Comparison of ENCODE assay signal across 10 cellular contexts in the genomic region with DNA sequence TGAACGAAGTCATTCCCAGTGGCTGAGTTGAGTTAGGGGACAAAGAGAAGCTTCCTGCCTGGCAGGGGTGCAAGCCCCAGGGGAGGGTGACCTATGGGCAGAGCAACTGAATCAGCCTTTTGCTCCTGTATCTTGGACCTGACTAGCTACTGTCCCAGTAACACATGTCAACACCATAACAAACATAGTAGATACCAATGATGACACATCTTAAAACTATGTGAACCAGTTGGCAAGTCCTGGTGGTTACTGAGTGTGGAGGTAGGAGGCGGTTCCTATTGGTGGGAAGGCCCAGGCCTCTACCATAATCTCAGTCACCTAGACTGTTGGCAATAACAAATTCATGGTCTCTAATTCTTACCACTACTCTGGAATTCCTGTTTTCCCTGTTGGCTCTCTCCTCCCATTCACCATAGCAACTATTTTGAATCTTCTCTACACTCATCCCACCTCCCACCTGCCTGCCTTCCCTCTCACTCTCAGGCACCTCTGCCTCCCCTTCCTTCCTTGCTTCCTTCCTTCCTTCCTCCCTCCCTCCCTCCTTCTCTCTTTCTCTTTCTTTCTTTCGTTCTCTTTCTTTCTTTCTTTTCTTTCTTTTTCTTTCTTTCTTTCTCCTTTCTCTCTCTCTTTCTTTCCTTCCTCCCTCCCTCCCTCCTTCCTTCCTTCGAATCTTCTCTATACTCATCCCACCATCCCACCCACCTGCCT. TPM values are rescaled to one million over a fixed set of nuclear protein-coding genes. Genes with fewer than 3 reads are reported as not detected.
DNase-seq lines count a peak whose midpoint lies in the region; ATAC-seq, FAIRE-seq and TF ChIP-seq lines count a peak whose summit lies in the region.
"Had no signal": no experiment of that assay in that cellular context is flagged by ENCODE, and none has a peak within 500 bp of the region (broad histone marks: within the 10 kb centered on the region; RNA-seq: fewer than 3 reads in every experiment).

No MANE protein-coding gene starts in this region.

- FAIRE-seq in RCC 7860 (lab: Jason Lieb, UNC) (peak; percentile 78), endothelial cell of umbilical vein (lab: Jason Lieb, UNC) (peak; percentile 95), pancreas (lab: Jason Lieb, UNC) (no peak)
- FAIRE-seq: A204.1 had no signal

- no peak overlapping the region for H3K4me2 ChIP-seq in endothelial cell of umbilical vein (ENCODE audit: insufficient read depth, low read length)

- no peaks in the 10 kb centered on the region for H3K79me2 ChIP-seq in endothelial cell of umbilical vein (ENCODE audit: control insufficient read depth, insufficient read depth, low read length)

- 72 to 80% methylated on average over 4 of the region's 4 CpGs for WGBS in pancreas, 2 donors
- WGBS in aorta, 2 donors, result 85 to 87% methylated on average over 4 of the region's 4 CpGs

- H3K36me3 ChIP-seq in endothelial cell of umbilical vein (ENCODE audit: control insufficient read depth in 2 of 2, extremely low read depth in 1 of 2, insufficient read depth in 2 of 2, low read length in 2 of 2), result no peaks in the 10 kb centered on the region
- H3K36me3 ChIP-seq in pancreas, result no peaks in the 10 kb centered on the region
- no peaks in the 10 kb centered on the region for H3K36me3 ChIP-seq in aorta (ENCODE audit: control insufficient read depth in 1 of 2, insufficient read depth in 2 of 2, low read length in 1 of 2)

- POLR2A ChIA-PET in endothelial cell of umbilical vein (lab: Charles Lee), result no interaction called here

- dilution Hi-C loops in endothelial cell of umbilical vein (cut with MboI; ENCODE audit: extremely low pct_ligation_motif_present, low sequenced_read_pairs), result no loop called here

- CTCF ChIA-PET in endothelial cell of umbilical vein (lab: Charles Lee), result no interaction called here

- H3K27ac ChIP-seq in endothelial cell of umbilical vein (ENCODE audit: insufficient read depth, low read depth, low read length), result peak overlapping the region; percentile 45
- H3K27ac ChIP-seq in pancreas, result peak overlapping the region in 2 of 4 donors; percentile 47 to 60
- H3K27ac ChIP-seq in aorta (ENCODE audit: low read depth in 1 of 2, low read length in 2 of 2), result no peak overlapping the region
- H3K27ac ChIP-seq: SK-N-MC had no signal

- TF ChIP-seq CTCF in endothelial cell of umbilical vein (IDR thresholded peaks at IDR 0.05; ENCODE audit: extremely low read depth in 1 of 2, insufficient read depth in 1 of 2, low read depth in 1 of 2, low read length in 2 of 2), result no peak
- no peak for TF ChIP-seq CTCF in pancreas (IDR thresholded peaks at IDR 0.05)

- H3K27me3 ChIP-seq in endothelial cell of umbilical vein (ENCODE audit: control insufficient read depth in 2 of 2, insufficient read depth in 2 of 2, low read length in 2 of 2), result no peaks in the 10 kb centered on the region
- no peaks in the 10 kb centered on the region for H3K27me3 ChIP-seq in pancreas
- no peaks in the 10 kb centered on the region for H3K27me3 ChIP-seq in aorta (ENCODE audit: control insufficient read depth in 1 of 2, insufficient read depth in 2 of 2, low read length in 1 of 2)

- H4K20me1 ChIP-seq in endothelial cell of umbilical vein (replicated peaks; ENCODE audit: control insufficient read depth, extremely low read depth, insufficient read depth, low read length), result no peaks in the 10 kb centered on the region

- no peak overlapping the region for H3K4me3 ChIP-seq in endothelial cell of umbilical vein (replicated peaks in 1 of 3; ENCODE audit: insufficient read depth in 1 of 3, low read depth in 1 of 3, low read length in 3 of 3)
- no peak overlapping the region for H3K4me3 ChIP-seq in pancreas
- no peak overlapping the region for H3K4me3 ChIP-seq in aorta (ENCODE audit: low read length in 2 of 2)
- H3K4me3 ChIP-seq: SK-N-MC had no signal

- H3K9me1 ChIP-seq in endothelial cell of umbilical vein (replicated peaks; ENCODE audit: control insufficient read depth, extremely low read depth, insufficient read depth, low read length), result no peaks in the 10 kb centered on the region

- H3K9ac ChIP-seq in endothelial cell of umbilical vein (replicated peaks; ENCODE audit: extremely low read depth, insufficient read depth, low read length), result no peak overlapping the region

- intact Hi-C loops in endothelial cell of umbilical vein (cut with micrococcal nuclease), result no loop called here
- intact Hi-C loops in pancreas (cut with DNase I), result no loop called here
- intact Hi-C loops in aorta (cut with DNase I), result no loop called here

- H3K4me1 ChIP-seq in endothelial cell of umbilical vein (ENCODE audit: control insufficient read depth, extremely low read depth, insufficient read depth, low read length), result peaks cover 20% of the 10 kb centered on the region
- no peaks in the 10 kb centered on the region for H3K4me1 ChIP-seq in pancreas
- H3K4me1 ChIP-seq in aorta (ENCODE audit: control insufficient read depth in 1 of 2, insufficient read depth in 2 of 2, low read length in 2 of 2), result no peaks in the 10 kb centered on the region

- no peak for TF ChIP-seq POLR2A in endothelial cell of umbilical vein (IDR thresholded peaks at IDR 0.05; ENCODE audit: low read depth, low read length)

- no peak overlapping the region for H2AFZ ChIP-seq in endothelial cell of umbilical vein (ENCODE audit: low read depth, low read length)

- H3K9me3 ChIP-seq in endothelial cell of umbilical vein (replicated peaks; ENCODE audit: control insufficient read depth, insufficient read depth, low read length) (no peaks in the 10 kb centered on the region), pancreas (no peaks in the 10 kb centered on the region), aorta (ENCODE audit: control insufficient read depth, low read length) (no peaks in the 10 kb centered on the region)

- DNase-seq in NCI-H2196 (lab: John Stamatoyannopoulos, UW; ENCODE audit: unreplicated experiment) (peak; percentile 32), NCI-H2196 treated with DMSO at 0.1 percent for 48 hours (lab: John Stamatoyannopoulos, UW; ENCODE audit: unreplicated experiment) (no peak), RCC 7860 (ENCODE audit: low spot score) (peak; percentile 99), endothelial cell of umbilical vein (ENCODE audit: low read depth, low spot score) (peak; percentile 70), pancreas (peak in 4 of 6 donors; percentile 11 to 43 (median 27)), aorta (no peak)

- ATAC-seq in pancreas (peak; percentile 73 to 81 (median 76)), HG03521 (IDR thresholded peaks at IDR 0.05; ENCODE audit: unreplicated experiment) (no peak), aorta (ENCODE audit: low FRiP score) (no peak), HG02571 (IDR thresholded peaks at IDR 0.05; ENCODE audit: unreplicated experiment) (no peak)

- BruUV-seq in endothelial cell of umbilical vein (replicated peaks; lab: Mats Ljungman, UMichigan), result no TSS peak

TF ChIP-seq in endothelial cell of umbilical vein, 7 proteins besides CTCF, POLR2A, EP300 and RAD21:
- TF ChIP-seq JUN (IDR thresholded peaks at IDR 0.05; ENCODE audit: borderline replicate concordance, insufficient read depth, insufficient read length, low read depth) (peak; percentile 84), EZH2 (IDR thresholded peaks at IDR 0.05; ENCODE audit: borderline replicate concordance, low read depth, low read length, severe bottlenecking) (no peak), POLR2AphosphoS5 (IDR thresholded peaks at IDR 0.05; ENCODE audit: insufficient read depth, low read depth, low read length) (no peak), MYC (IDR thresholded peaks at IDR 0.05; ENCODE audit: low read depth, low read length) (no peak)

RNA-seq across cellular contexts. Expression of gene P2RX7, which starts 8.1 kb away (rescaled TPM):
- total RNA-seq in endothelial cell of umbilical vein (5.1 and 8.1 TPM in 2 replicates), pancreas (1 to 10 TPM in 5 of 6 donors, under 1 TPM in 1; 0.93 to 8.8 (median 1.7) TPM), aorta (10 to 100 TPM in 1 of 2 donors, 1 to 10 TPM in 1; 3.9 to 12.8 TPM)
- polyA plus RNA-seq in endothelial cell of umbilical vein (0.80 and 1.3 TPM in 2 replicates), pancreas (1 to 10 TPM in 1 of 2 donors, under 1 TPM in 1; 0.77 to 1.2 TPM), aorta (1 to 10 TPM; 2.1 to 4.4 TPM)
- polyA plus RNA-seq in endothelial cell of umbilical vein (2011; cell fraction: cytosol; rRNA removed), result 0.67 and 0.71 TPM in 2 replicates
- polyA plus RNA-seq in endothelial cell of umbilical vein (2011; cell fraction: nucleus; rRNA removed), result 2.2 and 2.8 TPM in 2 replicates
- 1.3 and 2.9 TPM in 2 replicates for polyA plus RNA-seq in endothelial cell of umbilical vein (2012)
- polyA minus RNA-seq in endothelial cell of umbilical vein, result 0.83 and 0.93 TPM in 2 replicates
- not detected for polyA minus RNA-seq in endothelial cell of umbilical vein (2011; cell fraction: cytosol; rRNA and poly(A)+ RNA removed)
- 1.0 and 2.2 TPM in 2 replicates for polyA minus RNA-seq in endothelial cell of umbilical vein (2011; cell fraction: nucleus; rRNA and poly(A)+ RNA removed)

Comparison
In these comparisons a context has a peak if more than half of its experiments do, and no peak if none do; other contexts are left out.
1. DNase-seq: peak in NCI-H2196 (single experiment), RCC 7860 (single experiment), endothelial cell of umbilical vein (single experiment) and pancreas (4 of 6); none in NCI-H2196 treated with DMSO at 0.1 percent for 48 hours (single experiment) and aorta (0 of 2).
2. ATAC-seq: peak in pancreas (4 of 4); none in HG03521 (single experiment), aorta (single experiment) and HG02571 (single experiment).